Comparison of ENCODE assay signal across 22 cellular contexts in genomic region chr10:130636303-130636702, GRCh38.
"Had no signal": no experiment of that assay in that cellular context is flagged by ENCODE, and none has a peak within 500 bp of the region (broad histone marks: within the 10 kb centered on the region; RNA-seq: fewer than 3 reads in every experiment).

No MANE protein-coding gene starts in this region.

- H3K36me3 ChIP-seq: heart left ventricle, spleen, tibial nerve, upper lobe of right lung, vagina had no signal

- ATAC-seq: esophagus mucosa; heart left ventricle; left lobe of liver; psoas muscle; sciatic nerve; stimulated activated memory B cell treated with anti-CD40 and anti-IgM and Interleukin-4, amounts not matched to agents 10 μg/mL and 1 μg/mL and 100 μg/mL, for 72 hours; upper lobe of right lung had no signal

- H3K4me1 Mint-ChIP-seq: memory B cell; naive B cell; stimulated activated memory B cell treated with anti-CD40 and anti-IgM and Interleukin-4, amounts not matched to agents 10 μg/mL and 1 μg/mL and 100 μg/mL, for 72 hours had no signal

- DNase-seq: dorsolateral prefrontal cortex; effector CD8-positive, alpha-beta T cell; heart left ventricle; naive B cell; psoas muscle; retina; spleen; stimulated activated CD4-positive, alpha-beta T cell treated with anti-CD3 and anti-CD28 coated beads, Interleukin-15, amount 100 ng/mL, for 24 hours; stimulated activated CD4-positive, alpha-beta T cell treated with anti-CD3 and anti-CD28 coated beads, Interleukin-1b, Interleukin-23, amount 100 ng/mL, for 48 hours; stimulated activated CD4-positive, alpha-beta T cell treated with anti-CD3 and anti-CD28 coated beads, Interleukin-4, amount 100 ng/mL, for 24 hours; testis; upper lobe of right lung had no signal

- H3K4me3 ChIP-seq: coronary artery, dorsolateral prefrontal cortex, heart left ventricle, psoas muscle, spleen, testis, tibial nerve, upper lobe of right lung, vagina had no signal

- H3K9me3 ChIP-seq: psoas muscle, spleen, testis, tibial nerve, upper lobe of right lung, vagina had no signal

- H3K27me3 Mint-ChIP-seq: memory B cell had no signal

- H3K36me3 Mint-ChIP-seq: memory B cell; naive B cell; stimulated activated memory B cell treated with anti-CD40 and anti-IgM and Interleukin-4, amounts not matched to agents 10 μg/mL and 1 μg/mL and 100 μg/mL, for 72 hours had no signal

- H3K4me3 Mint-ChIP-seq: memory B cell; naive B cell; nephron; stimulated activated memory B cell treated with anti-CD40 and anti-IgM and Interleukin-4, amounts not matched to agents 10 μg/mL and 1 μg/mL and 100 μg/mL, for 72 hours; stimulated activated naive CD8-positive, alpha-beta T cell treated with anti-CD3 and anti-CD28 coated beads, Interleukin-15, Interleukin-2, amounts not matched to agents 100 ng/mL and 50 ng/mL, for 24 hours had no signal

- H3K4me1 ChIP-seq: psoas muscle, testis, tibial nerve, upper lobe of right lung, vagina had no signal

- H3K27ac Mint-ChIP-seq: memory B cell; naive B cell; nephron; stimulated activated memory B cell treated with anti-CD40 and anti-IgM and Interleukin-4, amounts not matched to agents 10 μg/mL and 1 μg/mL and 100 μg/mL, for 72 hours; stimulated activated naive CD8-positive, alpha-beta T cell treated with anti-CD3 and anti-CD28 coated beads, Interleukin-15, Interleukin-2, amounts not matched to agents 100 ng/mL and 50 ng/mL, for 24 hours had no signal

- H3K27me3 ChIP-seq: testis, tibial nerve, vagina had no signal

- H3K27ac ChIP-seq: coronary artery, dorsolateral prefrontal cortex, heart left ventricle, psoas muscle, testis, tibial nerve, upper lobe of right lung, vagina had no signal
